ENCODE assay signal across 1 cellular context in the genomic region with DNA sequence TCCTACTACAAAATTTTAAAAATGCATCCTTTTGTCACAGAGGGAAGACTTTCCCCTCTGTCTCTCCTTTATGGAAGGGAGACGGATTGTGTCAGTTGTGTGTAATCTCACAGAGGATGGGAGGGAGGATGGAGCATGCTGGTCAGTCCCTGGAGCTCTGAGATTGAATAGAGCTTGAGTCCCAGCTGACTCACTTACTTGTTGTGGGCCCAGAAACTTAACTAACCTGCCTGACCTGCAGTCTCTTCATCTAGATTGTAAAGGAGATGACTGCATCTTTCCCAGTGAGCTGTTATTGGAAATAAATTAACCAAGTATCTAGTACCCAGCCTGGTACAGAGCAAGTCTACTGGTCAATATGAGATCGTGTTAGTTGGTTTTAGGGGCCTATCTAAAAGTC.
TF ChIP-seq lines count a peak whose summit lies in the region.

No MANE protein-coding gene starts in this region.

TF ChIP-seq in GM12878, 131 proteins besides CTCF, POLR2A, EP300 and RAD21 (continued from another document):
- TF ChIP-seq CBX5 (IDR thresholded peaks at IDR 0.05; ENCODE audit: low read depth): 0 out of 2 replicates have a peak, but pooled peaks have one; percentile 3
